In the genomic region with DNA sequence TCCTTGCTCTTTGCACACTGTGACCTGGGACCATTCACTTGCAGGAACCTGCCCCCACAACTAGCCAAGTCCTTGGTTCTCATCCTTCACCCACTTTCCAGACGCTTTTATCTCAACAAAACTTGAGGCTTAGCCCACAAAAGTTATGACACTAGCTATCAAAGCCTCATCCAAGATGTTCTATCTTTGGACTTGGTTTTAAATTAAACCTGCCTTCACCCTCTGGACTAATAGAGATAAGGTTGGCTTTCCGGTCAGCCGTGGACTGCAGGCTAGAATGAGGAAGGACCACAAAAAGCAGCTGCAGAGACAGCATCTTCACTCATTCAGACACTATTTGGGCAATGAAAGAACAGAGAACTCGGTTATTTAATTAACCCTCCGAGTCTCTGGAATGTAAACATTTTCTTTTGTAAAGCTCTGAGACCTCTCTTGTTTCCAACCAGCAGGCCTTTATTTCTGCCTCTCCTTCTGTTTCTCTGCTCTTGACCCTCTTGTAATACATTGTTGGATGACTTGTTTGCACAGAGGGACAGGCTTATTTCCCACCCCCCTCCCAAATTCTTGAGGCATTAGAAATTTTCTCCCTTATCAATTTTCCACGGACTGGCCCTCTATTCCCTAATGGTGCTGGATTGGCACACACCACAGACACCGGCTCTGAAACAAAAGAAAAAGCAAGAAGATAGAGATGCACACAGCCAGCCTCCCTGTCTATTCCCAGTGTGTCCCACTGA, we compare ENCODE assay signal across 19 cellular contexts. TPM values are rescaled to one million over a fixed set of nuclear protein-coding genes. Genes with fewer than 3 reads are reported as not detected.
A peak's percentile ranks its signal among the peaks of the same experiment; 100 is the strongest.
DNase-seq lines count a peak whose midpoint lies in the region; ATAC-seq and TF ChIP-seq lines count a peak whose summit lies in the region.
"Had no signal": no experiment of that assay in that cellular context is flagged by ENCODE, and none has a peak within 500 bp of the region (broad histone marks: within the 10 kb centered on the region; RNA-seq: fewer than 3 reads in every experiment).

No MANE protein-coding gene starts in this region.

- ATAC-seq in HG02623 (IDR thresholded peaks at IDR 0.05; ENCODE audit: unreplicated experiment): no peak
- no peak for ATAC-seq in HG03442 (IDR thresholded peaks at IDR 0.05; ENCODE audit: unreplicated experiment)
- ATAC-seq: T-cell had no signal

- H3K9me3 ChIP-seq in SJCRH30 (replicated peaks) (no peaks in the 10 kb centered on the region), smooth muscle cell (replicated peaks; ENCODE audit: low read depth) (no peaks in the 10 kb centered on the region)

- no peaks in the 10 kb centered on the region for H4K20me1 ChIP-seq in smooth muscle cell (ENCODE audit: low read depth)

- TF ChIP-seq CTCF in mesothelial cell of epicardium (IDR thresholded peaks at IDR 0.05; ENCODE audit: unreplicated experiment) (no peak), smooth muscle cell (IDR thresholded peaks at IDR 0.05; ENCODE audit: borderline replicate concordance, insufficient read depth, poor library complexity, severe bottlenecking) (no peak)

- peaks cover 41% of the 10 kb centered on the region for H3K4me1 Mint-ChIP-seq in mesothelial cell of epicardium
- H3K4me1 Mint-ChIP-seq: CD8-positive, alpha-beta memory T cell; T-cell had no signal

- no peaks in the 10 kb centered on the region for H3K79me2 ChIP-seq in smooth muscle cell (ENCODE audit: low read depth)

- 29% methylated on average over 7 of the region's 7 CpGs for WGBS in smooth muscle cell (ENCODE audit: low lambda C conversion rate)

- H3K27me3 ChIP-seq in SJCRH30 (no peaks in the 10 kb centered on the region), smooth muscle cell (ENCODE audit: low read depth) (no peaks in the 10 kb centered on the region)

- DNase-seq in NCI-H146 (lab: John Stamatoyannopoulos, UW): peak; percentile 60
- peak; percentile 27 to 67 for DNase-seq in SJCRH30
- DNase-seq in mesothelial cell of epicardium (ENCODE audit: low spot score in 2 of 2, unreplicated experiment in 2 of 2): no peak
- DNase-seq in smooth muscle cell (lab: John Stamatoyannopoulos, UW; ENCODE audit: unreplicated experiment): no peak
- no peak for DNase-seq in NCI-H2107 (lab: John Stamatoyannopoulos, UW)
- DNase-seq: CD8-positive, alpha-beta memory T cell; KBM-7; NCI-H1092 treated with DMSO at 0.1 percent for 48 hours; NCI-H1436 treated with DMSO at 0.1 percent for 48 hours; NCI-H2029 treated with DMSO at 0.1 percent for 48 hours; NCI-H2171 treated with DMSO at 0.1 percent for 48 hours; NCI-H446; NCI-H526 treated with DMSO at 0.1 percent for 48 hours; SIG-M5; T-cell had no signal

- no peak overlapping the region for H3K4me3 Mint-ChIP-seq in mesothelial cell of epicardium
- H3K4me3 Mint-ChIP-seq: CD8-positive, alpha-beta memory T cell; T-cell had no signal

- H3K27ac Mint-ChIP-seq in mesothelial cell of epicardium: peak overlapping the region; percentile 75
- H3K27ac Mint-ChIP-seq: CD8-positive, alpha-beta memory T cell; T-cell had no signal

- H3K36me3 ChIP-seq in SJCRH30 (no peaks in the 10 kb centered on the region), smooth muscle cell (ENCODE audit: low read depth) (no peaks in the 10 kb centered on the region)

- H3K27ac ChIP-seq in SJCRH30 (peak overlapping the region; percentile 39; the same call in 1 of the 2 replicates), smooth muscle cell (ENCODE audit: low read depth) (no peak overlapping the region)
- H3K27ac ChIP-seq: C4-2B, RWPE1 had no signal

- no peak overlapping the region for H2AFZ ChIP-seq in smooth muscle cell (ENCODE audit: low read depth)

- no peaks in the 10 kb centered on the region for H3K36me3 Mint-ChIP-seq in mesothelial cell of epicardium
- H3K36me3 Mint-ChIP-seq: CD8-positive, alpha-beta memory T cell; T-cell had no signal

- peak overlapping the region; percentile 25 for H3K4me2 ChIP-seq in smooth muscle cell

- peaks cover 32% of the 10 kb centered on the region for H3K4me1 ChIP-seq in SJCRH30
- H3K4me1 ChIP-seq in smooth muscle cell (ENCODE audit: low read depth): peaks cover 9% of the 10 kb centered on the region

- H3K4me3 ChIP-seq in SJCRH30 (no peak overlapping the region; the same call in 1 of the 2 replicates), smooth muscle cell (no peak overlapping the region)

- no peak overlapping the region for H3K9ac ChIP-seq in smooth muscle cell (ENCODE audit: low read depth)

- peaks cover 7% of the 10 kb centered on the region for H3F3A ChIP-seq in smooth muscle cell (ENCODE audit: low read depth)

- peaks cover 18% of the 10 kb centered on the region for H3K9me3 Mint-ChIP-seq in mesothelial cell of epicardium
- H3K9me3 Mint-ChIP-seq: CD8-positive, alpha-beta memory T cell; T-cell had no signal

- H3K27me3 Mint-ChIP-seq in mesothelial cell of epicardium (ENCODE audit: low read depth): no peaks in the 10 kb centered on the region
- H3K27me3 Mint-ChIP-seq: CD8-positive, alpha-beta memory T cell had no signal

RNA-seq across cellular contexts. Expression of gene ARL14EP, which starts 41.4 kb away (rescaled TPM):
- total RNA-seq in SJCRH30 (2014; rRNA removed; shearing (Covaris generic)): 28.1 and 30.8 TPM in 2 replicates
- 28.4 to 32.8 TPM (median 32.0 TPM) in 3 replicates for total RNA-seq in mesothelial cell of epicardium
- total RNA-seq in smooth muscle cell: 19.7 and 32.0 TPM in 2 replicates
- polyA plus RNA-seq in smooth muscle cell: 20.7 and 23.4 TPM in 2 replicates

Comparison
In these comparisons a context has a peak if more than half of its experiments do, and no peak if none do; other contexts are left out.
1. DNase-seq: peak in NCI-H146 (single experiment) and SJCRH30 (2 of 2); none in mesothelial cell of epicardium (0 of 2), smooth muscle cell (single experiment) and NCI-H2107 (single experiment).